Comparison of ENCODE assay signal across 11 cellular contexts in genomic region chr12:47739959-47740358, GRCh38. TPM values are rescaled to one million over a fixed set of nuclear protein-coding genes. Genes with fewer than 3 reads are reported as not detected.
DNase-seq lines count a peak whose midpoint lies in the region; ATAC-seq, FAIRE-seq and TF ChIP-seq lines count a peak whose summit lies in the region.
"Had no signal": no experiment of that assay in that cellular context is flagged by ENCODE, and none has a peak within 500 bp of the region (broad histone marks: within the 10 kb centered on the region; RNA-seq: fewer than 3 reads in every experiment).

No MANE protein-coding gene starts in this region.

- DNase-seq in GM12891 (ENCODE audit: insufficient read length, low spot score) = peak; percentile 72
- peak in 46 of 76 experiments; percentile 1 to 61 (median 34) for DNase-seq in HUDEP-2 (lab: John Stamatoyannopoulos, UW; ENCODE audit: unreplicated experiment in 76 of 76)
- peak; percentile 77 for DNase-seq in Right ventricle myocardium superior
- DNase-seq in NCI-H1105 treated with DMSO at 0.1 percent for 48 hours (lab: John Stamatoyannopoulos, UW) = no peak
- no peak for DNase-seq in GM03348 (ENCODE audit: low spot score)
- DNase-seq in activated naive CD4-positive, alpha-beta T cell (lab: John Stamatoyannopoulos, UW) = no peak
- no peak for DNase-seq in NCI-H748 (lab: John Stamatoyannopoulos, UW; ENCODE audit: unreplicated experiment)
- DNase-seq: activated CD4-positive, alpha-beta T cell treated with anti-CD3 and anti-CD28 coated beads, Interleukin-2, amount 10 ng/mL, durations not matched to agents 24 days and 14 days; DMS 273 treated with DMSO at 0.1 percent for 48 hours; stimulated activated naive CD8-positive, alpha-beta T cell treated with anti-CD3 and anti-CD28 coated beads, Interleukin-15, Interleukin-2, amounts not matched to agents 100 U/mL and 50 U/mL, for 24 hours had no signal

- ATAC-seq in GM21576 (IDR thresholded peaks at IDR 0.05; ENCODE audit: unreplicated experiment) = peak; percentile 63
- ATAC-seq in Right ventricle myocardium superior (ENCODE audit: poor library complexity) = no peak
- ATAC-seq: stimulated activated naive CD8-positive, alpha-beta T cell treated with anti-CD3 and anti-CD28 coated beads, Interleukin-15, Interleukin-2, amounts not matched to agents 100 U/mL and 50 U/mL, for 24 hours had no signal

- FAIRE-seq in GM12891 (lab: Jason Lieb, UNC) = peak; percentile 84

- TF ChIP-seq POLR2A in GM12891 (IDR thresholded peaks at IDR 0.05; ENCODE audit: low read depth, low read length) = no peak

- intact Hi-C loops in Right ventricle myocardium superior (cut with DNase I) = no loop called here

TF ChIP-seq in GM12891, 5 proteins besides CTCF, POLR2A, EP300 and RAD21:
- TF ChIP-seq SPI1 (IDR thresholded peaks at IDR 0.05; ENCODE audit: low read depth, low read length) = no peak
- no peak for TF ChIP-seq PAX5 (IDR thresholded peaks at IDR 0.05; ENCODE audit: insufficient read depth, low read length, severe bottlenecking)
- TF ChIP-seq POLR2AphosphoS5 (IDR thresholded peaks at IDR 0.05; ENCODE audit: low read depth, low read length) = no peak
- TF ChIP-seq POU2F2 (IDR thresholded peaks at IDR 0.05; ENCODE audit: low read depth, low read length) = no peak
- no peak for TF ChIP-seq TAF1 (IDR thresholded peaks at IDR 0.05; ENCODE audit: low read depth, low read length)

RNA-seq across cellular contexts. Expression of gene ENDOU, which starts 14.7 kb away (rescaled TPM):
- 0.12 TPM for polyA plus RNA-seq in GM12891 (2012; ENCODE audit: low read depth, missing spikeins)
- total RNA-seq in Right ventricle myocardium superior = 0.11 TPM

RNA-seq across cellular contexts. Expression of gene RAPGEF3, which starts 18.7 kb away (rescaled TPM):
- 0.47 TPM for polyA plus RNA-seq in GM12891 (2012; ENCODE audit: low read depth, missing spikeins)
- 30.6 TPM for total RNA-seq in Right ventricle myocardium superior

RNA-seq across cellular contexts. Expression of gene SLC48A1, which starts 33.1 kb away (rescaled TPM):
- polyA plus RNA-seq in GM12891 (2012; ENCODE audit: low read depth, missing spikeins) = 1.0 TPM
- total RNA-seq in Right ventricle myocardium superior = 26.8 TPM

RNA-seq across cellular contexts. Expression of gene RPAP3, which starts 34.1 kb away (rescaled TPM):
- polyA plus RNA-seq in GM12891 (2012; ENCODE audit: low read depth, missing spikeins) = 16.6 TPM
- total RNA-seq in Right ventricle myocardium superior = 22.7 TPM

Comparison
In these comparisons a context has a peak if more than half of its experiments do, and no peak if none do; other contexts are left out.
1. DNase-seq: peak in GM12891 (single experiment), HUDEP-2 (46 of 76) and Right ventricle myocardium superior (single experiment); none in NCI-H1105 treated with DMSO at 0.1 percent for 48 hours (single experiment), GM03348 (single experiment), activated naive CD4-positive, alpha-beta T cell (0 of 4) and NCI-H748 (single experiment).